In the genomic region with DNA sequence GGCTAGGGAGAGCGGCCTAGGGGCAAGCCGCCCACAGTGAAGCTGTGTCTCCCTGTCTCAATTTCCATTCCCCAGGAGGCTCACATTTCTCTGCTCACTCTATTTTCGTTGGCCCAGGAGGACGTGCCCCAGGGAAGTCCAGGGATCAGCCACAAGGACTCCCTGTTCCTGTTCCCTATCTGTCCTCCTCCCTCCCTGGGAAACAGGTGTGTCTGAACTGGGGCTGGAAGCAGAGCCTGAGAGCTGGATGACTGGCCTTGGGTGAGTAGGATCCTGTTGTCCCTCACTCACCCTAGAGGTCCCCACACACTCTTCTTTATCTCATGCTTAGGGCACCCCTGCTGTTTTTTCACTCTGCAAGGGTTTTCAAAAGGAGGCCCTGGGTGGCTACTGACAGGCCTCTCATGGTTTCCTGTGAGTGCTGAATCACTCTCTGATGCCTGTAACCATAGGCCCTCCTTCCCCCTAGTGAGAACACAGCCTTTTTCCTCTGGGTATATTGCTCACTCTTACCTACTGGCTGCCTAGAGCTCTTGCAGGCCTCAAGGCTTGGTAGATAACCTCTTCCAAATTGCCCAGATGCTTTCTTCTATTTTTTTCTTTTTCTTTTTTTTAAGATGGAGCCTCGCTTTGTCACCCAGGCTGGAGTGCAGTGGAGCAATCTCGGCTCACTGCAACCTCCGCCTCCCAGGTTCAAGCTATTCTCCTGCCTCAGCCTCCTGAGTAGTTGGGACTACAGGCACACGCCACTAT, we compare ENCODE assay signal across 1 cellular context.
TF ChIP-seq lines count a peak whose summit lies in the region.

No MANE protein-coding gene starts in this region.

TF ChIP-seq in GM12878, 131 proteins besides CTCF, POLR2A, EP300 and RAD21:
- TF ChIP-seq POLR2AphosphoS2 (IDR thresholded peaks at IDR 0.05; ENCODE audit: low read depth, low read length), result no peak
- TF ChIP-seq, protein P1, sequence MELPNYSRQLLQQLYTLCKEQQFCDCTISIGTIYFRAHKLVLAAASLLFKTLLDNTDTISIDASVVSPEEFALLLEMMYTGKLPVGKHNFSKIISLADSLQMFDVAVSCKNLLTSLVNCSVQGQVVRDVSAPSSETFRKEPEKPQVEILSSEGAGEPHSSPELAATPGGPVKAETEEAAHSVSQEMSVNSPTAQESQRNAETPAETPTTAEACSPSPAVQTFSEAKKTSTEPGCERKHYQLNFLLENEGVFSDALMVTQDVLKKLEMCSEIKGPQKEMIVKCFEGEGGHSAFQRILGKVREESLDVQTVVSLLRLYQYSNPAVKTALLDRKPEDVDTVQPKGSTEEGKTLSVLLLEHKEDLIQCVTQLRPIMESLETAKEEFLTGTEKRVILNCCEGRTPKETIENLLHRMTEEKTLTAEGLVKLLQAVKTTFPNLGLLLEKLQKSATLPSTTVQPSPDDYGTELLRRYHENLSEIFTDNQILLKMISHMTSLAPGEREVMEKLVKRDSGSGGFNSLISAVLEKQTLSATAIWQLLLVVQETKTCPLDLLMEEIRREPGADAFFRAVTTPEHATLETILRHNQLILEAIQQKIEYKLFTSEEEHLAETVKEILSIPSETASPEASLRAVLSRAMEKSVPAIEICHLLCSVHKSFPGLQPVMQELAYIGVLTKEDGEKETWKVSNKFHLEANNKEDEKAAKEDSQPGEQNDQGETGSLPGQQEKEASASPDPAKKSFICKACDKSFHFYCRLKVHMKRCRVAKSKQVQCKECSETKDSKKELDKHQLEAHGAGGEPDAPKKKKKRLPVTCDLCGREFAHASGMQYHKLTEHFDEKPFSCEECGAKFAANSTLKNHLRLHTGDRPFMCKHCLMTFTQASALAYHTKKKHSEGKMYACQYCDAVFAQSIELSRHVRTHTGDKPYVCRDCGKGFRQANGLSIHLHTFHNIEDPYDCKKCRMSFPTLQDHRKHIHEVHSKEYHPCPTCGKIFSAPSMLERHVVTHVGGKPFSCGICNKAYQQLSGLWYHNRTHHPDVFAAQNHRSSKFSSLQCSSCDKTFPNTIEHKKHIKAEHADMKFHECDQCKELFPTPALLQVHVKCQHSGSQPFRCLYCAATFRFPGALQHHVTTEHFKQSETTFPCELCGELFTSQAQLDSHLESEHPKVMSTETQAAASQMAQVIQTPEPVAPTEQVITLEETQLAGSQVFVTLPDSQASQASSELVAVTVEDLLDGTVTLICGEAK (IDR thresholded peaks at IDR 0.05; ENCODE audit: borderline replicate concordance), result no peak
- no peak for TF ChIP-seq IRF4 (IDR thresholded peaks at IDR 0.05; ENCODE audit: low read depth, low read length)
- TF ChIP-seq, protein P2, sequence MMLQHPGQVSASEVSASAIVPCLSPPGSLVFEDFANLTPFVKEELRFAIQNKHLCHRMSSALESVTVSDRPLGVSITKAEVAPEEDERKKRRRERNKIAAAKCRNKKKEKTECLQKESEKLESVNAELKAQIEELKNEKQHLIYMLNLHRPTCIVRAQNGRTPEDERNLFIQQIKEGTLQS (IDR thresholded peaks at IDR 0.05; ENCODE audit: borderline replicate concordance, extremely low read depth, low read depth, low read length), result no peak
- TF ChIP-seq SMC3 (IDR thresholded peaks at IDR 0.05; ENCODE audit: borderline replicate concordance, low read length), result no peak
- TF ChIP-seq SUZ12 (IDR thresholded peaks at IDR 0.05; ENCODE audit: unreplicated experiment), result no peak
- TF ChIP-seq TBL1XR1 (IDR thresholded peaks at IDR 0.05; ENCODE audit: low read depth, low read length), result no peak
- TF ChIP-seq, protein P3, sequence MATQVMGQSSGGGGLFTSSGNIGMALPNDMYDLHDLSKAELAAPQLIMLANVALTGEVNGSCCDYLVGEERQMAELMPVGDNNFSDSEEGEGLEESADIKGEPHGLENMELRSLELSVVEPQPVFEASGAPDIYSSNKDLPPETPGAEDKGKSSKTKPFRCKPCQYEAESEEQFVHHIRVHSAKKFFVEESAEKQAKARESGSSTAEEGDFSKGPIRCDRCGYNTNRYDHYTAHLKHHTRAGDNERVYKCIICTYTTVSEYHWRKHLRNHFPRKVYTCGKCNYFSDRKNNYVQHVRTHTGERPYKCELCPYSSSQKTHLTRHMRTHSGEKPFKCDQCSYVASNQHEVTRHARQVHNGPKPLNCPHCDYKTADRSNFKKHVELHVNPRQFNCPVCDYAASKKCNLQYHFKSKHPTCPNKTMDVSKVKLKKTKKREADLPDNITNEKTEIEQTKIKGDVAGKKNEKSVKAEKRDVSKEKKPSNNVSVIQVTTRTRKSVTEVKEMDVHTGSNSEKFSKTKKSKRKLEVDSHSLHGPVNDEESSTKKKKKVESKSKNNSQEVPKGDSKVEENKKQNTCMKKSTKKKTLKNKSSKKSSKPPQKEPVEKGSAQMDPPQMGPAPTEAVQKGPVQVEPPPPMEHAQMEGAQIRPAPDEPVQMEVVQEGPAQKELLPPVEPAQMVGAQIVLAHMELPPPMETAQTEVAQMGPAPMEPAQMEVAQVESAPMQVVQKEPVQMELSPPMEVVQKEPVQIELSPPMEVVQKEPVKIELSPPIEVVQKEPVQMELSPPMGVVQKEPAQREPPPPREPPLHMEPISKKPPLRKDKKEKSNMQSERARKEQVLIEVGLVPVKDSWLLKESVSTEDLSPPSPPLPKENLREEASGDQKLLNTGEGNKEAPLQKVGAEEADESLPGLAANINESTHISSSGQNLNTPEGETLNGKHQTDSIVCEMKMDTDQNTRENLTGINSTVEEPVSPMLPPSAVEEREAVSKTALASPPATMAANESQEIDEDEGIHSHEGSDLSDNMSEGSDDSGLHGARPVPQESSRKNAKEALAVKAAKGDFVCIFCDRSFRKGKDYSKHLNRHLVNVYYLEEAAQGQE (IDR thresholded peaks at IDR 0.05; ENCODE audit: low read depth, low read length), result no peak
- no peak for TF ChIP-seq MYC (IDR thresholded peaks at IDR 0.05; ENCODE audit: insufficient read depth, insufficient read length, insufficient replicate concordance, low read length, severe bottlenecking)
- no peak for TF ChIP-seq DPF2 (IDR thresholded peaks at IDR 0.05)
- no peak for TF ChIP-seq PAX5 (IDR thresholded peaks at IDR 0.05; ENCODE audit: borderline replicate concordance, low read depth, low read length)
